8 cellular contexts compared by ENCODE assay signal in the genomic region with DNA sequence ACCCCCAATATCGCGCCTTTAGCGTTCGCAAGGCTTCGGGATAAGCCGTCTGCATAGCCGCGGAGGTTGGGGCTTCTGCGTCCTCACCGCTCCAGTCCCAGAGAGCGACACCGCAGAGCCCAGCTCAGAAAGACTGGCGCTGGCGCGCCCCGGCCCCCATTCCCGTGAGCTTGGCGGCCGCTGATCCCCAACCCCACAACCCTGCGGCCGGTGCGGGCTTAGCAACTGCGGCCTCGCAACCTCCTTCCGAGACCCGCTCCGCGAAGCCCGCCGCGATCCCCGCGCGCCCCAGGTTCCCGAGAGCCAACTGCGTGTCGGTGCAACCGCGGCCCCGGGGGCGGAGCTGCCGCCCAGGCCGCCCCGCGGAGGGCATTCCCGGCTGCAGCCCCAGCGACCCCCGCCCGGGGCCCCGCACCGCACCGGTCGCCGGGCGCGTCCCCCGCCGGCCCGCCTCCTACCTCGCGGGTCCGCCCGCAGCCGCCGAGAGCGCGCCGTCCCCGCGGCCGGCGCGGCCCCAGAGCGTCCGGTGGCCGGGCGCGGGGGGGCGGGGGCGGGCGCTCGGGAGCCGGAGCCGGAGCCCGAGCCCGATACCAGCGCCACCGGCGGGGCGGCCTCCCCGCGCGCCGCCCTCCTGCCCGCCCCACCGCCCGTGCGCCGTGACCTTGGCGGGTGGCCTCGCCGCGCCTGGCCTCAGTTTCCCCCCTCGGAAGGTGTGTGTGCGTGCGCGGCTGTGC.
DNase-seq lines count a peak whose midpoint lies in the region; ATAC-seq and TF ChIP-seq lines count a peak whose summit lies in the region.

No MANE protein-coding gene starts in this region.

- H3K4me3 ChIP-seq in A673 (ENCODE audit: low read depth, low read length, poor library complexity, severe bottlenecking) (peak overlapping the region; percentile 61), PC-3 (ENCODE audit: low read length) (peak overlapping the region; percentile 84), dorsolateral prefrontal cortex (peak overlapping the region; percentile 54 to 97 (median 78)), mucosa of descending colon (peak overlapping the region; percentile 54)

- H3K27ac ChIP-seq in A673 (ENCODE audit: low read depth, low read length, poor library complexity, severe bottlenecking) (no peak overlapping the region), PC-3 (ENCODE audit: low read length) (no peak overlapping the region), dorsolateral prefrontal cortex (peak overlapping the region in 50 of 59 donors; percentile 3 to 96 (median 88)), RWPE1 (no peak overlapping the region)

- no peaks in the 10 kb centered on the region for H3F3A ChIP-seq in PC-3 (ENCODE audit: low read length, unreplicated experiment)

- H3K36me3 ChIP-seq in A673 (ENCODE audit: insufficient read depth, low read length, poor library complexity, severe bottlenecking) = no peaks in the 10 kb centered on the region
- H3K36me3 ChIP-seq in PC-3 (ENCODE audit: low read depth, low read length) = no peaks in the 10 kb centered on the region
- H3K36me3 ChIP-seq in mucosa of descending colon (ENCODE audit: low read depth) = no peaks in the 10 kb centered on the region

- BruUV-seq in A673 (replicated peaks; lab: Mats Ljungman, UMichigan) (no TSS peak), PC-3 (replicated peaks; lab: Mats Ljungman, UMichigan) (no TSS peak)

- peak overlapping the region; percentile 91 for H2AFZ ChIP-seq in PC-3 (ENCODE audit: low read length)

- no peak for DNase-seq in A673 (ENCODE audit: low spot score)
- peak; percentile 30 for DNase-seq in PC-3
- DNase-seq in dorsolateral prefrontal cortex = no peak
- no peak for DNase-seq in mucosa of descending colon
- DNase-seq in RWPE1 (ENCODE audit: low spot score) = no peak
- no peak for DNase-seq in NCI-H1436 (lab: John Stamatoyannopoulos, UW)

- peak overlapping the region; percentile 73 for H3K9ac ChIP-seq in PC-3 (ENCODE audit: low read length)

- H3K79me2 ChIP-seq in PC-3 (ENCODE audit: low read length) = 0 out of 2 replicates have a peak, but pooled peaks cover 4% of the 10 kb centered on the region

- ATAC-seq in GM18498 (IDR thresholded peaks at IDR 0.05; ENCODE audit: unreplicated experiment) = peak; percentile 34
- ATAC-seq in PC-3 = peak; percentile 41
- peak; percentile 15 for ATAC-seq in mucosa of descending colon
- no peak for ATAC-seq in HG03571 (IDR thresholded peaks at IDR 0.05; ENCODE audit: unreplicated experiment)

- peak overlapping the region; percentile 97 for H3K4me2 ChIP-seq in PC-3 (ENCODE audit: low read length)

- no peaks in the 10 kb centered on the region for H4K20me1 ChIP-seq in PC-3 (ENCODE audit: low read length)

- peaks cover 60% of the 10 kb centered on the region for H3K27me3 ChIP-seq in A673 (replicated peaks; ENCODE audit: insufficient read depth, low read depth, low read length, poor library complexity)
- no peaks in the 10 kb centered on the region for H3K27me3 ChIP-seq in PC-3 (ENCODE audit: low read length)
- no peaks in the 10 kb centered on the region for H3K27me3 ChIP-seq in dorsolateral prefrontal cortex

- POLR2A ChIA-PET in A673 (lab: Charles Lee; ENCODE audit: low non-redundant PET) (no interaction called here), PC-3 (lab: Charles Lee; ENCODE audit: unreplicated experiment) (no interaction called here), RWPE1 (lab: Yijun Ruan, JAX; ENCODE audit: low non-redundant PET) (interaction anchor here (0.7 kb wide), 1 partner anchor 12 kb away, joined by 12 read pairs; no protein-coding TSS in a partner anchor)

- no peaks in the 10 kb centered on the region for H3K9me3 ChIP-seq in A673 (ENCODE audit: low read depth, low read length, poor library complexity, severe bottlenecking)
- H3K9me3 ChIP-seq in PC-3 (ENCODE audit: low read length) = no peaks in the 10 kb centered on the region
- no peaks in the 10 kb centered on the region for H3K9me3 ChIP-seq in mucosa of descending colon

- CTCF ChIA-PET in A673 (lab: Charles Lee) (no interaction called here), PC-3 (lab: Charles Lee) (interaction anchor here (0.7 kb wide), 1 partner anchor 764 kb away, joined by 3 read pairs; no protein-coding TSS in a partner anchor), RWPE1 (lab: Yijun Ruan, JAX) (interaction anchor here (0.6 to 1.2 kb wide), 3 partner anchors 103 to 235 kb away, joined by 3 to 4 read pairs (median 4); no protein-coding TSS in a partner anchor)

- intact Hi-C loops in A673 (cut with micrococcal nuclease; ENCODE audit: unreplicated experiment) = no loop called here
- intact Hi-C loops in PC-3 (cut with micrococcal nuclease) = loop anchor here (1.0 to 10.0 kb wide), 2 partner anchors 99 to 125 kb away; no protein-coding TSS in a partner anchor
- intact Hi-C loops in dorsolateral prefrontal cortex (cut with DNase I) = loop anchor here (2.0 to 5.0 kb wide), 3 partner anchors 73 to 123 kb away; a partner anchor contains a TSS
- intact Hi-C loops in mucosa of descending colon (cut with DNase I, micrococcal nuclease) = no loop called here

- H3K4me1 ChIP-seq in A673 (ENCODE audit: insufficient read depth, low read length, poor library complexity, severe bottlenecking) (no peaks in the 10 kb centered on the region), PC-3 (ENCODE audit: insufficient read depth, low read length) (peaks cover 29% of the 10 kb centered on the region), mucosa of descending colon (ENCODE audit: low read depth) (peaks cover 9% of the 10 kb centered on the region)

- TF ChIP-seq CTCF in A673 (conservative IDR thresholded peaks at IDR 0.05; ENCODE audit: low read depth, low read length) = no peak
- no peak for TF ChIP-seq CTCF in PC-3 (conservative IDR thresholded peaks at IDR 0.05; ENCODE audit: low read depth, low read length)
- TF ChIP-seq CTCF in dorsolateral prefrontal cortex (IDR thresholded peaks at IDR 0.05 in 54 of 56, conservative IDR thresholded peaks at IDR 0.05 in 2 of 56; ENCODE audit: low read depth in 1 of 56, partially characterized antibody in 56 of 56) = peak in 1 of 56 donors; percentile 4
- TF ChIP-seq CTCF in mucosa of descending colon (IDR thresholded peaks at IDR 0.05) = no peak
- TF ChIP-seq CTCF in RWPE1 (conservative IDR thresholded peaks at IDR 0.05; ENCODE audit: low read depth) = no peak

- H3K9me2 ChIP-seq in PC-3 (replicated peaks; ENCODE audit: low read length) = no peaks in the 10 kb centered on the region

Comparison
In these comparisons a context has a peak if more than half of its experiments do, and no peak if none do; other contexts are left out.
1. H3K27ac ChIP-seq: peak in dorsolateral prefrontal cortex (50 of 59); none in A673 (single experiment), PC-3 (single experiment) and RWPE1 (single experiment).
2. intact Hi-C loops: an anchor here in PC-3 (1.0 to 10.0 kb wide) and dorsolateral prefrontal cortex (2.0 to 5.0 kb wide); none called in A673 and mucosa of descending colon.
3. Peak in every context shown above with its lines, with median percentiles within 50 percentile points of each other: H3K4me3 ChIP-seq.